In genomic region chr3:184636774-184637316, GRCh38 we compare ENCODE assay signal across 8 cellular contexts.
DNase-seq lines count a peak whose midpoint lies in the region; ATAC-seq and TF ChIP-seq lines count a peak whose summit lies in the region.

No MANE protein-coding gene starts in this region.

- H2BK12ac ChIP-seq in neuronal stem cell (ENCODE audit: low read length): peak overlapping the region; percentile 12

- no peak overlapping the region for H3K14ac ChIP-seq in neuronal stem cell (ENCODE audit: low read length)

- no peak overlapping the region for H2AFZ ChIP-seq in neuronal stem cell (ENCODE audit: low read length)

- no peaks in the 10 kb centered on the region for H3K27me3 ChIP-seq in neuronal stem cell (ENCODE audit: control insufficient read depth in 3 of 3, insufficient read depth in 3 of 3, low read depth in 1 of 3, low read length in 3 of 3)

- peak; percentile 64 for DNase-seq in EL
- DNase-seq in RWPE1 (ENCODE audit: low spot score): peak; percentile 64
- DNase-seq in astrocyte of the hippocampus (ENCODE audit: low read depth, low spot score): peak; percentile 93
- no peak for DNase-seq in neuronal stem cell (ENCODE audit: low spot score)
- no peak for DNase-seq in KG1 (lab: John Stamatoyannopoulos, UW)
- DNase-seq in NCI-H510A treated with DMSO at 0.1 percent for 48 hours (lab: John Stamatoyannopoulos, UW): no peak
- DNase-seq in 8988T: no peak

- TF ChIP-seq CTCF in RWPE1 (conservative IDR thresholded peaks at IDR 0.05; ENCODE audit: low read depth): no peak

- no peak overlapping the region for H3K4me2 ChIP-seq in neuronal stem cell (ENCODE audit: insufficient read depth, low read length, poor library complexity, severe bottlenecking)

- no peak overlapping the region for H3K27ac ChIP-seq in RWPE1
- peak overlapping the region; percentile 74 for H3K27ac ChIP-seq in neuronal stem cell (replicated peaks; ENCODE audit: low read length)

- no peaks in the 10 kb centered on the region for H3K9me3 ChIP-seq in neuronal stem cell (replicated peaks in 1 of 2; ENCODE audit: control insufficient read depth in 2 of 2, insufficient read depth in 1 of 2, low read depth in 1 of 2, low read length in 2 of 2)

- no peak for ATAC-seq in HG02623 (IDR thresholded peaks at IDR 0.05; ENCODE audit: unreplicated experiment)

- H2BK15ac ChIP-seq in neuronal stem cell (ENCODE audit: low read length): no peak overlapping the region

- CTCF ChIA-PET in RWPE1 (lab: Yijun Ruan, JAX): no interaction called here

- no peak overlapping the region for H2BK5ac ChIP-seq in neuronal stem cell (ENCODE audit: low read length)

- H3K36me3 ChIP-seq in neuronal stem cell (replicated peaks in 1 of 2; ENCODE audit: control insufficient read depth in 2 of 2, insufficient read depth in 2 of 2, low read length in 2 of 2): no peaks in the 10 kb centered on the region

- H4K8ac ChIP-seq in neuronal stem cell (ENCODE audit: low read depth, low read length): no peak overlapping the region

- WGBS in neuronal stem cell (ENCODE audit: extremely low coverage in 2 of 2, insufficient read length in 2 of 2, insufficient replicate concordance in 1 of 2), 2 donors: no CpG with 5 or more reads among the region's 2 CpGs

- peak overlapping the region; percentile 11 for H4K91ac ChIP-seq in neuronal stem cell (ENCODE audit: low read depth, low read length, poor library complexity)

- H3K4ac ChIP-seq in neuronal stem cell (ENCODE audit: low read length): no peak overlapping the region

- no peak overlapping the region for H2BK120ac ChIP-seq in neuronal stem cell (ENCODE audit: low read depth, low read length)

- peak overlapping the region; percentile 78 for H3K18ac ChIP-seq in neuronal stem cell (ENCODE audit: low read length)

- no peak overlapping the region for H3K9ac ChIP-seq in neuronal stem cell (ENCODE audit: low read depth, low read length, poor library complexity)

- H3K23ac ChIP-seq in neuronal stem cell (ENCODE audit: low read depth, low read length, poor library complexity): no peak overlapping the region

- peaks cover 29 to 31% of the 10 kb centered on the region in 2 donors for H3K4me1 ChIP-seq in neuronal stem cell (ENCODE audit: control insufficient read depth in 2 of 2, insufficient read depth in 1 of 2, low read depth in 1 of 2, low read length in 2 of 2)

- no peaks in the 10 kb centered on the region for H3K79me1 ChIP-seq in neuronal stem cell (ENCODE audit: low read depth, low read length)

- POLR2A ChIA-PET in RWPE1 (lab: Yijun Ruan, JAX; ENCODE audit: low non-redundant PET): interaction anchor here (0.5 kb wide), 1 partner anchor 1000 kb away, joined by 3 read pairs; no protein-coding TSS in a partner anchor

- peak overlapping the region; percentile 70 for H2AK5ac ChIP-seq in neuronal stem cell (ENCODE audit: low read depth, low read length)

- H3K4me3 ChIP-seq in neuronal stem cell (ENCODE audit: low read length in 2 of 2): no peak overlapping the region

Comparison
In these comparisons a context has a peak if more than half of its experiments do, and no peak if none do; other contexts are left out.
1. DNase-seq: peak in EL (single experiment), RWPE1 (single experiment) and astrocyte of the hippocampus (single experiment); none in neuronal stem cell (single experiment), KG1 (single experiment), NCI-H510A treated with DMSO at 0.1 percent for 48 hours (single experiment) and 8988T (single experiment).